14 cellular contexts compared by ENCODE assay signal in the genomic region with DNA sequence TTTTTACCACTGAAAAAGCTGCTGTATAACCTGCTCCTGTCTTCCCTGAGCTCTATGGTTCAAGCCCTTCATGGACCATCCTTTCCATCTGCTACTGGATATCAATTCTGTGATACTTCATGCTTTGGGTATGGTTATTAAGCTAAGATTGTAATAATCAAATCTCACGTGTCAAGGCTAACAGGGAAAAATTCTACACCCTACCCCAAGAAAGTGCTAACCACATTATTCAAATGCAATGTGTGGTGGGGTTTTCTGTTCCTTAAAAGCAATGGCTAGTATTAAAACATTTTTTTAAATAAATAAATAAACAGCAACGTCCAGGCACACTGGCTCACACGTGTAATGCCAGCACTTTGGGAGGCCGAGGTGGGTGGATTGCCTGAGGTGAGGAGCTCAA.
DNase-seq lines count a peak whose midpoint lies in the region; ATAC-seq and TF ChIP-seq lines count a peak whose summit lies in the region.
"Had no signal": no experiment of that assay in that cellular context is flagged by ENCODE, and none has a peak within 500 bp of the region (broad histone marks: within the 10 kb centered on the region; RNA-seq: fewer than 3 reads in every experiment).

No MANE protein-coding gene starts in this region.

- H3K27me3 Mint-ChIP-seq in activated B cell treated with CpG ODN at 0.5 μM for 24 hours (no peaks in the 10 kb centered on the region), naive B cell (no peaks in the 10 kb centered on the region)
- H3K27me3 Mint-ChIP-seq in T-helper 2 cell treated with Interferon-gamma antibody and Interleukin-4, amounts not matched to agents 5 μg/mL and 100 μg/mL, for 36 hours (ENCODE audit: low read depth) = no peaks in the 10 kb centered on the region
- H3K27me3 Mint-ChIP-seq: CD4-positive, CD25-positive, alpha-beta regulatory T cell; CD8-positive, alpha-beta memory T cell had no signal

- ATAC-seq in activated B cell treated with CpG ODN at 0.5 μM for 24 hours (ENCODE audit: low read depth) (no peak), naive B cell (ENCODE audit: low read depth in 2 of 2) (no peak)
- ATAC-seq: K562 had no signal

- H3K4me1 Mint-ChIP-seq in activated B cell treated with CpG ODN at 0.5 μM for 24 hours = peaks cover 40% of the 10 kb centered on the region
- peaks cover 18 to 45% (median 36%) of the 10 kb centered on the region in 3 donors for H3K4me1 Mint-ChIP-seq in naive B cell
- no peaks in the 10 kb centered on the region for H3K4me1 Mint-ChIP-seq in T-helper 2 cell treated with Interferon-gamma antibody and Interleukin-4, amounts not matched to agents 5 μg/mL and 100 μg/mL, for 36 hours (ENCODE audit: low read depth)

- DNase-seq in GM12865 (ENCODE audit: low read depth) (peak; percentile 43), activated B cell treated with CpG ODN at 0.5 μM for 24 hours (no peak), naive B cell (peak; percentile 16), DMS 273 treated with DMSO at 0.1 percent for 48 hours (lab: John Stamatoyannopoulos, UW) (no peak), kidney tubule cell (ENCODE audit: low spot score) (no peak)
- DNase-seq in T-helper 2 cell treated with Interferon-gamma antibody and Interleukin-4, amounts not matched to agents 5 μg/mL and 100 μg/mL, for 36 hours (ENCODE audit: low spot score) = no peak
- DNase-seq: BE2C; C1 segment of cervical spinal cord; CD4-positive, CD25-positive, alpha-beta regulatory T cell; CD8-positive, alpha-beta memory T cell; COR-L47; H9; IMR-90 had no signal

- peak overlapping the region; percentile 66 for H3K27ac Mint-ChIP-seq in activated B cell treated with CpG ODN at 0.5 μM for 24 hours
- H3K27ac Mint-ChIP-seq in naive B cell = peak overlapping the region in 1 of 6 donors; percentile 63
- H3K27ac Mint-ChIP-seq in T-helper 2 cell treated with Interferon-gamma antibody and Interleukin-4, amounts not matched to agents 5 μg/mL and 100 μg/mL, for 36 hours = no peak overlapping the region
- H3K27ac Mint-ChIP-seq: CD4-positive, CD25-positive, alpha-beta regulatory T cell had no signal

- peaks cover 2% of the 10 kb centered on the region for H3K36me3 Mint-ChIP-seq in activated B cell treated with CpG ODN at 0.5 μM for 24 hours (ENCODE audit: low read depth)
- H3K36me3 Mint-ChIP-seq in naive B cell = no peaks in the 10 kb centered on the region
- no peaks in the 10 kb centered on the region for H3K36me3 Mint-ChIP-seq in T-helper 2 cell treated with Interferon-gamma antibody and Interleukin-4, amounts not matched to agents 5 μg/mL and 100 μg/mL, for 36 hours (ENCODE audit: low read depth)

- H3K9me3 Mint-ChIP-seq in activated B cell treated with CpG ODN at 0.5 μM for 24 hours (no peaks in the 10 kb centered on the region), naive B cell (no peaks in the 10 kb centered on the region)
- H3K9me3 Mint-ChIP-seq in T-helper 2 cell treated with Interferon-gamma antibody and Interleukin-4, amounts not matched to agents 5 μg/mL and 100 μg/mL, for 36 hours = no peaks in the 10 kb centered on the region
- H3K9me3 Mint-ChIP-seq: CD4-positive, CD25-positive, alpha-beta regulatory T cell; CD8-positive, alpha-beta memory T cell; H9 had no signal

- peak overlapping the region; percentile 32 for H3K4me3 Mint-ChIP-seq in activated B cell treated with CpG ODN at 0.5 μM for 24 hours
- no peak overlapping the region for H3K4me3 Mint-ChIP-seq in naive B cell
- H3K4me3 Mint-ChIP-seq in T-helper 2 cell treated with Interferon-gamma antibody and Interleukin-4, amounts not matched to agents 5 μg/mL and 100 μg/mL, for 36 hours = no peak overlapping the region
- H3K4me3 Mint-ChIP-seq: CD4-positive, CD25-positive, alpha-beta regulatory T cell; CD8-positive, alpha-beta memory T cell; H9 had no signal

- CTCF ChIA-PET in activated B cell treated with CpG ODN at 0.5 μM for 24 hours (lab: Charles Lee) = interaction anchor here (1.0 to 10.6 kb wide), 4 partner anchors 12 to 202 kb away, joined by 3 to 215 read pairs (median 16); partner anchors contain the start of gene NME1

- H3K4me3 ChIP-seq in GM12865 (ENCODE audit: low read depth, low read length) = no peak overlapping the region
- H3K4me3 ChIP-seq: K562 had no signal

- POLR2A ChIA-PET in activated B cell treated with CpG ODN at 0.5 μM for 24 hours (lab: Charles Lee) = interaction anchor here (1.8 to 3.1 kb wide), 3 partner anchors 66 to 188 kb away, joined by 5 to 13 read pairs (median 7); partner anchors contain the start of genes NME1, SPAG9 and TOB1

- intact Hi-C loops in activated B cell treated with CpG ODN at 0.5 μM for 24 hours (cut with micrococcal nuclease) = loop anchor here (5.0 to 10.0 kb wide), 2 partner anchors 208 to 510 kb away; partner anchors contain the start of genes MBTD1, SPATA20 and UTP18

- no peak for TF ChIP-seq CTCF in GM12865 (IDR thresholded peaks at IDR 0.05; ENCODE audit: insufficient read depth, low read depth, low read length, missing control alignments)
- TF ChIP-seq CTCF in activated B cell treated with CpG ODN at 0.5 μM for 24 hours (IDR thresholded peaks at IDR 0.05) = no peak

Comparison
In these comparisons a context has a peak if more than half of its experiments do, and no peak if none do; other contexts are left out.
1. DNase-seq: peak in GM12865 (single experiment) and naive B cell (single experiment); none in activated B cell treated with CpG ODN at 0.5 μM for 24 hours (single experiment), T-helper 2 cell treated with Interferon-gamma antibody and Interleukin-4, amounts not matched to agents 5 μg/mL and 100 μg/mL, for 36 hours (single experiment), DMS 273 treated with DMSO at 0.1 percent for 48 hours (single experiment) and kidney tubule cell (single experiment).